Comparison of ENCODE assay signal across 27 cellular contexts in the genomic region with DNA sequence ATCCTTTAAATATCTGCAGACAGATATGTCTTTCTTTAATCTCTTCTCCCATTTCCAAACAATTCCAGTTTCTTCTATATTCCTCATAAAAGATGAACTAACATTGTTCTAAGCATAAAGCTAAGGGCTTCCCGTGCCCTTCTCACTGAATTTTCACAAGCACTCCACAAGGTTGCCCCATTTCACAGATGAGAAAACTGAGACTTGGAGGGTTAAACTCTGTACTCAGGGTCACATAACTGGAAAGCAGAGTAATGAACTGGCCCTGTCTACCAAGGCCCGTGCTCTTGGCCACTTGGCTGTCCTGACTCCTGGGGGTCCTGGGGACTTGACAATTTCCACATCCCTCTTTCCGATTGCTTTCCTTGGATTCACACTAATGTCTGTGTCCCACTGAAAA. TPM values are rescaled to one million over a fixed set of nuclear protein-coding genes. Genes with fewer than 3 reads are reported as not detected.
DNase-seq lines count a peak whose midpoint lies in the region; ATAC-seq and TF ChIP-seq lines count a peak whose summit lies in the region.
"Had no signal": no experiment of that assay in that cellular context is flagged by ENCODE, and none has a peak within 500 bp of the region (broad histone marks: within the 10 kb centered on the region; RNA-seq: fewer than 3 reads in every experiment).

No MANE protein-coding gene starts in this region.

- H3K36me3 Mint-ChIP-seq in activated naive CD4-positive, alpha-beta T cell treated with anti-CD3 and anti-CD28 coated beads, Interleukin-2, amount 50 U/mL, for 72 hours: peaks cover 7 to 37% of the 10 kb centered on the region in 2 donors
- H3K36me3 Mint-ChIP-seq in activated naive CD4-positive, alpha-beta T cell treated with anti-CD3 and anti-CD28 coated beads for 36 hours (ENCODE audit: low read depth): peaks cover 28% of the 10 kb centered on the region

- no peak overlapping the region for H3K4me3 Mint-ChIP-seq in activated naive CD4-positive, alpha-beta T cell treated with anti-CD3 and anti-CD28 coated beads for 36 hours
- H3K4me3 Mint-ChIP-seq: HFFc6, naive B cell, type B pancreatic cell had no signal

- H3K4me1 ChIP-seq in parathyroid adenoma: peaks cover 8% of the 10 kb centered on the region
- H3K4me1 ChIP-seq: Caco-2 had no signal

- no peak for DNase-seq in activated naive CD4-positive, alpha-beta T cell treated with anti-CD3 and anti-CD28 coated beads, Interleukin-2, amount 50 U/mL, for 72 hours (ENCODE audit: low spot score in 2 of 2)
- DNase-seq in activated naive CD4-positive, alpha-beta T cell treated with anti-CD3 and anti-CD28 coated beads for 36 hours: no peak
- no peak for DNase-seq in coronary artery (ENCODE audit: low spot score)
- no peak for DNase-seq in DMS153 treated with DMSO at 0.1 percent for 48 hours (lab: John Stamatoyannopoulos, UW; ENCODE audit: unreplicated experiment)
- no peak for DNase-seq in DMS 273 treated with DMSO at 0.1 percent for 48 hours (lab: John Stamatoyannopoulos, UW)
- DNase-seq: activated CD4-positive, alpha-beta T cell treated with anti-CD3 and anti-CD28 coated beads, Interleukin-2, amount 50 U/mL, for 4 hours; activated CD8-positive, alpha-beta memory T cell treated with anti-CD3 and anti-CD28 coated beads, Interleukin-2, amount 50 U/mL, for 48 hours; activated naive CD4-positive, alpha-beta T cell; Caco-2; central memory CD4-positive, alpha-beta T cell; left colon; naive B cell; NCI-H1105 treated with DMSO at 0.1 percent for 48 hours; NCI-H2081 treated with DMSO at 0.1 percent for 48 hours; NCI-H774; right lobe of liver; RPMI8226; stimulated activated CD8-positive, alpha-beta memory T cell treated with anti-CD3 and anti-CD28 coated beads, Interleukin-4, amount 100 ng/mL, for 48 hours; stomach had no signal

- H3K9ac ChIP-seq in parathyroid adenoma: no peak overlapping the region
- H3K9ac ChIP-seq: GM23248 had no signal

- no peak overlapping the region for H2AFZ ChIP-seq in parathyroid adenoma
- H2AFZ ChIP-seq: GM23248 had no signal

- H3K4me2 ChIP-seq in parathyroid adenoma (ENCODE audit: low read length): no peak overlapping the region

- H3K27ac ChIP-seq in coronary artery: peak overlapping the region in 1 of 2 donors; percentile 63
- peak overlapping the region; percentile 15 for H3K27ac ChIP-seq in parathyroid adenoma
- H3K27ac ChIP-seq: GM23248, right lobe of liver, VCaP had no signal

- no peaks in the 10 kb centered on the region for H3K27me3 ChIP-seq in parathyroid adenoma (ENCODE audit: control insufficient read depth, insufficient read depth, low read length)
- H3K27me3 ChIP-seq: right lobe of liver, stomach had no signal

- no peaks in the 10 kb centered on the region for H3K9me3 ChIP-seq in parathyroid adenoma (ENCODE audit: control insufficient read depth, low read length)
- H3K9me3 ChIP-seq: Caco-2, right lobe of liver, stomach had no signal

- H3K4me3 ChIP-seq in coronary artery (peak overlapping the region; percentile 25), parathyroid adenoma (ENCODE audit: low read depth, low read length) (no peak overlapping the region)
- H3K4me3 ChIP-seq: GM23248, right lobe of liver, stomach had no signal

- CTCF ChIA-PET in activated naive CD4-positive, alpha-beta T cell treated with anti-CD3 and anti-CD28 coated beads for 36 hours (lab: Charles Lee): interaction anchor here (0.6 kb wide), 1 partner anchor 213 kb away, joined by 4 read pairs; no protein-coding TSS in a partner anchor

- no peaks in the 10 kb centered on the region for H3K36me3 ChIP-seq in parathyroid adenoma (ENCODE audit: control insufficient read depth, insufficient read depth, low read length)

- no peak for ATAC-seq in activated naive CD4-positive, alpha-beta T cell treated with anti-CD3 and anti-CD28 coated beads, Interleukin-2, amount 50 U/mL, for 72 hours
- ATAC-seq in HG02973 (IDR thresholded peaks at IDR 0.05; ENCODE audit: unreplicated experiment) (no peak), HG03378 (IDR thresholded peaks at IDR 0.05; ENCODE audit: unreplicated experiment) (no peak)
- ATAC-seq: left colon had no signal

- TF ChIP-seq CTCF in coronary artery (IDR thresholded peaks at IDR 0.05) (no peak), parathyroid adenoma (IDR thresholded peaks at IDR 0.05) (no peak)

- peak overlapping the region; percentile 81 to 84 for H3K27ac Mint-ChIP-seq in activated naive CD4-positive, alpha-beta T cell treated with anti-CD3 and anti-CD28 coated beads, Interleukin-2, amount 50 U/mL, for 72 hours
- no peak overlapping the region for H3K27ac Mint-ChIP-seq in activated naive CD4-positive, alpha-beta T cell treated with anti-CD3 and anti-CD28 coated beads for 36 hours
- H3K27ac Mint-ChIP-seq: HFFc6; T-helper 2 cell treated with Interferon-gamma antibody and Interleukin-4, amounts not matched to agents 5 μg/mL and 100 μg/mL, for 36 hours; type B pancreatic cell had no signal

- H3K79me2 ChIP-seq in parathyroid adenoma: peaks cover 10% of the 10 kb centered on the region

- no peaks in the 10 kb centered on the region for H3K9me3 Mint-ChIP-seq in activated naive CD4-positive, alpha-beta T cell treated with anti-CD3 and anti-CD28 coated beads, Interleukin-2, amount 50 U/mL, for 72 hours
- H3K9me3 Mint-ChIP-seq in activated naive CD4-positive, alpha-beta T cell treated with anti-CD3 and anti-CD28 coated beads for 36 hours: no peaks in the 10 kb centered on the region
- H3K9me3 Mint-ChIP-seq: HFFc6; naive B cell; T-helper 2 cell treated with Interferon-gamma antibody and Interleukin-4, amounts not matched to agents 5 μg/mL and 100 μg/mL, for 36 hours; type B pancreatic cell had no signal

- H3K27me3 Mint-ChIP-seq in activated naive CD4-positive, alpha-beta T cell treated with anti-CD3 and anti-CD28 coated beads for 36 hours (ENCODE audit: low read depth): no peaks in the 10 kb centered on the region
- H3K27me3 Mint-ChIP-seq: naive B cell, type B pancreatic cell had no signal

- intact Hi-C loops in activated naive CD4-positive, alpha-beta T cell treated with anti-CD3 and anti-CD28 coated beads for 36 hours (cut with micrococcal nuclease): no loop called here

- peaks cover 60% of the 10 kb centered on the region for H3K4me1 Mint-ChIP-seq in activated naive CD4-positive, alpha-beta T cell treated with anti-CD3 and anti-CD28 coated beads for 36 hours (ENCODE audit: low read depth)

RNA-seq across cellular contexts. Expression of a gene that starts 25.3 kb away (rescaled TPM):
- total RNA-seq in activated naive CD4-positive, alpha-beta T cell treated with anti-CD3 and anti-CD28 coated beads, Interleukin-2, amount 50 U/mL, for 72 hours: 10 to 100 TPM; 22.6 to 25.1 TPM
- total RNA-seq in activated naive CD4-positive, alpha-beta T cell treated with anti-CD3 and anti-CD28 coated beads for 36 hours: 10 to 100 TPM; 44.2 to 45.0 TPM
